19 cellular contexts compared by ENCODE assay signal in genomic region chr20:23645575-23645974, GRCh38. TPM values are rescaled to one million over a fixed set of nuclear protein-coding genes. Genes with fewer than 3 reads are reported as not detected.
DNase-seq lines count a peak whose midpoint lies in the region; ATAC-seq and TF ChIP-seq lines count a peak whose summit lies in the region.
"Had no signal": no experiment of that assay in that cellular context is flagged by ENCODE, and none has a peak within 500 bp of the region (broad histone marks: within the 10 kb centered on the region; RNA-seq: fewer than 3 reads in every experiment).

No MANE protein-coding gene starts in this region.

- H3K9ac ChIP-seq in mesenchymal stem cell (ENCODE audit: low read length): no peak overlapping the region
- no peak overlapping the region for H3K9ac ChIP-seq in PC-3 (ENCODE audit: low read length)

- no peak overlapping the region for H3K18ac ChIP-seq in mesenchymal stem cell (ENCODE audit: low read depth in 1 of 2, low read length in 2 of 2)

- H3K14ac ChIP-seq in mesenchymal stem cell (ENCODE audit: low read length in 2 of 2): no peak overlapping the region

- H3K4me2 ChIP-seq in mesenchymal stem cell (ENCODE audit: low read length, poor library complexity, severe bottlenecking) (no peak overlapping the region), PC-3 (ENCODE audit: low read length) (no peak overlapping the region)
- H3K4me2 ChIP-seq: GM23338 had no signal

- H4K20me1 ChIP-seq in PC-3 (ENCODE audit: low read length): no peaks in the 10 kb centered on the region

- H3K27me3 ChIP-seq in mesenchymal stem cell (ENCODE audit: control insufficient read depth in 1 of 2, insufficient read depth in 1 of 2, low read length in 2 of 2) (no peaks in the 10 kb centered on the region), PC-3 (ENCODE audit: low read length) (no peaks in the 10 kb centered on the region)

- TF ChIP-seq CTCF in PC-3 (conservative IDR thresholded peaks at IDR 0.05; ENCODE audit: low read depth, low read length): no peak

- H3K36me3 ChIP-seq in mesenchymal stem cell (ENCODE audit: control insufficient read depth in 1 of 2, insufficient read depth in 2 of 2, low read depth in 1 of 2, low read length in 2 of 2) (no peaks in the 10 kb centered on the region), PC-3 (ENCODE audit: low read depth, low read length) (no peaks in the 10 kb centered on the region)

- no peaks in the 10 kb centered on the region for H3K79me1 ChIP-seq in mesenchymal stem cell (replicated peaks; ENCODE audit: low read length, poor library complexity, severe bottlenecking)

- no peak overlapping the region for H3K4ac ChIP-seq in mesenchymal stem cell (ENCODE audit: low read depth in 1 of 2, low read length in 2 of 2)

- CTCF ChIA-PET in PC-3 (lab: Charles Lee): no interaction called here

- H3K79me2 ChIP-seq in PC-3 (ENCODE audit: low read length): no peaks in the 10 kb centered on the region

- H3K4me1 ChIP-seq in mesenchymal stem cell (ENCODE audit: control insufficient read depth, insufficient read depth, low read depth, low read length) (peaks cover 22% of the 10 kb centered on the region), PC-3 (ENCODE audit: insufficient read depth, low read length) (peaks cover 12% of the 10 kb centered on the region)

- ATAC-seq in GM18867 (IDR thresholded peaks at IDR 0.05; ENCODE audit: unreplicated experiment) (peak; percentile 52), GM21447 (IDR thresholded peaks at IDR 0.05; ENCODE audit: unreplicated experiment) (peak; percentile 35), HG03175 (IDR thresholded peaks at IDR 0.05; ENCODE audit: unreplicated experiment) (peak; percentile 55), PC-3 (no peak)
- ATAC-seq: GM23338 had no signal

- no peak overlapping the region for H4K8ac ChIP-seq in mesenchymal stem cell (ENCODE audit: low read length)

- no peak overlapping the region for H2AFZ ChIP-seq in mesenchymal stem cell (ENCODE audit: low read depth, low read length)
- H2AFZ ChIP-seq in PC-3 (ENCODE audit: low read length): no peak overlapping the region
- H2AFZ ChIP-seq: GM23338, PC-9 had no signal

- DNase-seq in mesenchymal stem cell (no peak), middle frontal gyrus (ENCODE audit: extremely low spot score, low spot score) (no peak), PC-3 (no peak)
- no peak for DNase-seq in stimulated activated CD8-positive, alpha-beta memory T cell treated with anti-CD3 and anti-CD28 coated beads, Interleukin-4, amount 100 ng/mL, for 48 hours
- DNase-seq: AML-193; CD4-positive, alpha-beta T cell; DMS79; MM.1S; NCI-H1105; NCI-H187; NCI-H69 had no signal

- H2AK5ac ChIP-seq in mesenchymal stem cell (ENCODE audit: low read length, severe bottlenecking): peak overlapping the region; percentile 80

- H3K9me3 ChIP-seq in mesenchymal stem cell (ENCODE audit: control insufficient read depth, low read length) (no peaks in the 10 kb centered on the region), PC-3 (ENCODE audit: low read length) (no peaks in the 10 kb centered on the region)

- no peak overlapping the region for H2BK15ac ChIP-seq in mesenchymal stem cell (ENCODE audit: low read depth, poor library complexity, severe bottlenecking)

- no peak overlapping the region for H4K91ac ChIP-seq in mesenchymal stem cell (ENCODE audit: low read length)

- 100% methylated on average over 1 of the region's 1 CpG for WGBS in mesenchymal stem cell

- intact Hi-C loops in PC-3 (cut with micrococcal nuclease): no loop called here

- BruUV-seq in PC-3 (replicated peaks; lab: Mats Ljungman, UMichigan): no TSS peak

- H3F3A ChIP-seq in PC-3 (ENCODE audit: low read length, unreplicated experiment): no peaks in the 10 kb centered on the region

- H3K9me2 ChIP-seq in PC-3 (replicated peaks; ENCODE audit: low read length): no peaks in the 10 kb centered on the region

- H3K27ac ChIP-seq in mesenchymal stem cell (ENCODE audit: low read length, poor library complexity, severe bottlenecking): no peak overlapping the region
- no peak overlapping the region for H3K27ac ChIP-seq in PC-3 (ENCODE audit: low read length)

- H2BK5ac ChIP-seq in mesenchymal stem cell (ENCODE audit: low read depth, low read length, poor library complexity, severe bottlenecking): no peak overlapping the region

- POLR2A ChIA-PET in PC-3 (lab: Charles Lee; ENCODE audit: unreplicated experiment): no interaction called here

- no peak overlapping the region for H3K23ac ChIP-seq in mesenchymal stem cell (ENCODE audit: low read length in 2 of 2)

- peak overlapping the region in 1 of 2 experiments; percentile 75 for H2BK12ac ChIP-seq in mesenchymal stem cell (ENCODE audit: low read length in 2 of 2)

- H3K4me3 ChIP-seq in mesenchymal stem cell (ENCODE audit: insufficient read depth in 1 of 2, low read depth in 1 of 2, low read length in 2 of 2): no peak overlapping the region
- no peak overlapping the region for H3K4me3 ChIP-seq in PC-3 (ENCODE audit: low read length)
- H3K4me3 ChIP-seq: GM23338, PC-9 had no signal

- H2BK120ac ChIP-seq in mesenchymal stem cell (ENCODE audit: low read depth, low read length): no peak overlapping the region

RNA-seq across cellular contexts. Expression of gene CST3, which starts 7.8 kb away (rescaled TPM):
- 817 TPM for polyA plus RNA-seq in mesenchymal stem cell (2013, experiment 1 of 2)
- 846 TPM for polyA plus RNA-seq in mesenchymal stem cell (2013, experiment 2 of 2)
- 311 and 331 TPM in 2 replicates for total RNA-seq in PC-3 (2014; rRNA removed)

RNA-seq across cellular contexts. Expression of gene CST9, which starts 39.9 kb away (rescaled TPM):
- polyA plus RNA-seq in mesenchymal stem cell (2013, experiment 1 of 2): not detected
- not detected for polyA plus RNA-seq in mesenchymal stem cell (2013, experiment 2 of 2)
- total RNA-seq in PC-3 (2014; rRNA removed): not detected in 2 replicates
- total RNA-seq: A673; CD4-positive, alpha-beta T cell; G401; GM23338; PC-9; SK-MEL-5 had no signal
- polyA plus RNA-seq: GM23338 had no signal

RNA-seq across cellular contexts. Expression of gene CST4, which starts 43.3 kb away (rescaled TPM):
- not detected for polyA plus RNA-seq in mesenchymal stem cell (2013, experiment 1 of 2)
- polyA plus RNA-seq in mesenchymal stem cell (2013, experiment 2 of 2): 0.18 TPM
- 0.98 TPM in 1 of 2 replicates, not detected in the other for total RNA-seq in PC-3 (2014; rRNA removed)
- total RNA-seq: A673; CD4-positive, alpha-beta T cell; G401; GM23338; PC-9; SK-MEL-5 had no signal
- polyA plus RNA-seq: GM23338 had no signal
